In genomic region chr10:122126763-122127659, GRCh38 we compare ENCODE assay signal across 8 cellular contexts.
DNase-seq lines count a peak whose midpoint lies in the region; ATAC-seq and TF ChIP-seq lines count a peak whose summit lies in the region.

No MANE protein-coding gene starts in this region.

- H3K4me1 Mint-ChIP-seq in CD14-positive monocyte, result no peaks in the 10 kb centered on the region

- H3K9me3 Mint-ChIP-seq in CD14-positive monocyte, result peaks cover 0 to 6% (median 0%) of the 10 kb centered on the region in 7 donors

- peak in 1 of 2 donors; percentile 40 for TF ChIP-seq EP300 in tibial nerve (IDR thresholded peaks at IDR 0.05)

- no peaks in the 10 kb centered on the region for H3K36me3 ChIP-seq in body of pancreas (replicated peaks in 1 of 2; ENCODE audit: insufficient read depth in 1 of 2, low read depth in 2 of 2)
- H3K36me3 ChIP-seq in kidney epithelial cell (ENCODE audit: control insufficient read depth, insufficient read depth, low read length), result no peaks in the 10 kb centered on the region
- H3K36me3 ChIP-seq in tibial nerve, result no peaks in the 10 kb centered on the region

- ATAC-seq in body of pancreas, result peak; percentile 56
- ATAC-seq in GM21723 (IDR thresholded peaks at IDR 0.05; ENCODE audit: unreplicated experiment), result no peak

- no peak overlapping the region for H3K27ac Mint-ChIP-seq in CD14-positive monocyte

- H3K4me3 Mint-ChIP-seq in CD14-positive monocyte, result no peak overlapping the region

- H3K9me3 ChIP-seq in body of pancreas, result no peaks in the 10 kb centered on the region
- no peaks in the 10 kb centered on the region for H3K9me3 ChIP-seq in tibial nerve

- H3K27ac ChIP-seq in body of pancreas (no peak overlapping the region), tibial nerve (peak overlapping the region; percentile 30 to 74 (median 54))

- TF ChIP-seq CTCF in body of pancreas (IDR thresholded peaks at IDR 0.05), result no peak
- no peak for TF ChIP-seq CTCF in kidney epithelial cell (IDR thresholded peaks at IDR 0.05; ENCODE audit: insufficient read depth, low read length, poor library complexity, severe bottlenecking)
- TF ChIP-seq CTCF in tibial nerve (IDR thresholded peaks at IDR 0.05), result no peak
- no peak for TF ChIP-seq CTCF in CD14-positive monocyte (IDR thresholded peaks at IDR 0.05)

- H3K27me3 Mint-ChIP-seq in CD14-positive monocyte (ENCODE audit: low read depth in 3 of 3), result peaks cover 11 to 19% (median 14%) of the 10 kb centered on the region in 3 donors

- 67 to 75% methylated on average over 5 to 6 of the region's 6 CpGs for WGBS in body of pancreas, 2 donors
- 58 to 61% methylated on average over 6 of the region's 6 CpGs for WGBS in tibial nerve, 2 donors

- H3K4me1 ChIP-seq in body of pancreas, result peaks cover 7% of the 10 kb centered on the region
- peaks cover 0 to 30% (median 7%) of the 10 kb centered on the region in 4 donors for H3K4me1 ChIP-seq in tibial nerve

- TF ChIP-seq POLR2A in body of pancreas (IDR thresholded peaks at IDR 0.05), result no peak
- no peak for TF ChIP-seq POLR2A in tibial nerve (IDR thresholded peaks at IDR 0.05)

- DNase-seq in HT1080 (ENCODE audit: low read depth) (peak; percentile 95), body of pancreas (no peak), kidney epithelial cell (ENCODE audit: low read depth) (peak; percentile 85), tibial nerve (ENCODE audit: low spot score in 2 of 2) (no peak), CD14-positive monocyte (ENCODE audit: low spot score) (no peak), DMS79 treated with DMSO at 0.1 percent for 48 hours (lab: John Stamatoyannopoulos, UW) (no peak)
- DNase-seq in stimulated activated CD4-positive, alpha-beta T cell treated with anti-CD3 and anti-CD28 coated beads, Interleukin-1b, Interleukin-23, amount 100 ng/mL, for 48 hours, result no peak

- intact Hi-C loops in body of pancreas (cut with DNase I) (no loop called here), CD14-positive monocyte (cut with micrococcal nuclease) (no loop called here)

- H3K27me3 ChIP-seq in body of pancreas (no peaks in the 10 kb centered on the region), kidney epithelial cell (ENCODE audit: control insufficient read depth, insufficient read depth, low read length) (no peaks in the 10 kb centered on the region), tibial nerve (no peaks in the 10 kb centered on the region)

- H3K36me3 Mint-ChIP-seq in CD14-positive monocyte, result no peaks in the 10 kb centered on the region

- H3K4me3 ChIP-seq in body of pancreas (no peak overlapping the region), kidney epithelial cell (ENCODE audit: low read depth, low read length) (no peak overlapping the region), tibial nerve (no peak overlapping the region)

Comparison
In these comparisons a context has a peak if more than half of its experiments do, and no peak if none do; other contexts are left out.
1. DNase-seq: peak in HT1080 (single experiment) and kidney epithelial cell (single experiment); none in body of pancreas (0 of 4), tibial nerve (0 of 2), CD14-positive monocyte (single experiment), DMS79 treated with DMSO at 0.1 percent for 48 hours (single experiment) and stimulated activated CD4-positive, alpha-beta T cell treated with anti-CD3 and anti-CD28 coated beads, Interleukin-1b, Interleukin-23, amount 100 ng/mL, for 48 hours (single experiment).
2. H3K27ac ChIP-seq: peak in tibial nerve (4 of 4); none in body of pancreas (0 of 4).